In the genomic region with DNA sequence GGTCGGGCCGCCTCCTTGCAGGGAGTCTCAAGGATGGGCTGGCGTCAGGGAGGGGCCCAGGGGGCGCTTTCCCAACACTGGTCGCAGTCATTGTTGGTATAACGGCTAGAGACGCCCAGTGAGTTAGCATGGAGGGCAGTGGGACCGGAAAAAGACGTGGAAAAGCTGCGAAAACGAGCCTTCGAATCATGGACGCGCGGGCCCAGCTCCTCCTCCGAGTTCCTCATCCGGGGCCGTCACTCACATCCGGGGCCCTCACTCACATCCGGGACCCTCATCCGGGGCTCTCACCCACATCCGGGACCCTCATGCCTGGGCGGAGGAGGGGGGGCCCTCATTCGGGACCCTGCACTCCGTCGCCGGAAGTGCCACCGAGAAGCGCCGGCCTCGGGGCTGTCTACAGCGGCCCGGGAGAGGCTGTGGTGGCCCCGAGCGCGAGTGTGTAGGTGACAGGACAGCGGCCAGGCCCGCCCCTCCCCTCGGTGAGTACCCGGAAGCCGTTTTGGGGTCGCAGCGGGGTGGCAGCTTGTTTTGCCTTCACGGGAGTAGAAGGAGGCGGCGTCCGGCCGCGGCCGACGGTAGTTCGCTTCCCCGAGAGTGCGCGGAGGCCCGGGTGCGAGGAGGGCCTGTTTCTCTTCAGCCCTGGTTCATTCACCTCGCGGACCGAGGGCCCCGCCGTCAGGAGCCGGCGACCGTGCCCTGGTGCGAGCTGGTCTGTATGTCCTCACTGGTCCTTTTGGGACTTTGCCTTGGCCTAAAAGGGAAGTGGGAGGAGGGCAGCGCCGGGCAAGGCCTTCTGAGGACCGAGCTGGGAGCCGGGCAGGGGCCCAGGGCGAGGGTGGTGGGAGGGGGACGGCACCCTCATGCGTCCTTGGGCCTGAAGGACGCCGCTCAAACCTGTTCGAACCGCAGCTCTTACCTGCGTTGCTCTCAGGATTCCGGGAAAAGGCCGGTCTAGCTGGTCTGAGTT, we compare ENCODE assay signal across 1 cellular context.
TF ChIP-seq lines count a peak whose summit lies in the region.

Gene ZNF655, plus strand, starts transcription at position 337 of the 970 bp plus-strand sequence. CDS start 1,918 bp downstream, outside the sequence.

TF ChIP-seq in HepG2, 621 proteins besides CTCF, POLR2A, EP300 and RAD21 (continued from another document):
- peak; percentile 48 for TF ChIP-seq ZBTB21 (CRISPR knock-in tag; IDR thresholded peaks at IDR 0.05)
